ENCODE assay signal across 1 cellular context in the genomic region with DNA sequence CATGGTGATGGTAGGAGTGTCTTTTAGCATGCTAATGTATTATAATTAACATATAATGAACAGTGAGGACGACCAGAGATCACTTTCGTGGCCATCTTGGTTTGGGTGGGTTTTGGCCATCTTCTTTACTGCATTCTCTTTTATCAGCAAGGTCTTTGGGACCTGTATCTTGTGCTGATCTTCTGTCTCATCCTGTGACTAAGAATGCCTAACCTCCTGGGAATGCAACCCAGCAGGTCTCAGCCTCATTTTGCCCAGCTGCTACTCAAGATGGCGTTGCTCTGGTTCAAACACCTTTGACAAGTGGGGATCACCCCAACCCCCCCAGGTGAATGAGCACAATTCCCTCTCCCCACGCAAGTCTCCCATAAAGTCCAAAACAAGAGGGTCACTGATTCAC.
TF ChIP-seq lines count a peak whose summit lies in the region.

No MANE protein-coding gene starts in this region.

TF ChIP-seq in IMR-90, 13 proteins besides CTCF, POLR2A, EP300 and RAD21:
- TF ChIP-seq MAZ (IDR thresholded peaks at IDR 0.05; ENCODE audit: borderline replicate concordance, low read depth, low read length) = no peak
- TF ChIP-seq, protein P1, sequence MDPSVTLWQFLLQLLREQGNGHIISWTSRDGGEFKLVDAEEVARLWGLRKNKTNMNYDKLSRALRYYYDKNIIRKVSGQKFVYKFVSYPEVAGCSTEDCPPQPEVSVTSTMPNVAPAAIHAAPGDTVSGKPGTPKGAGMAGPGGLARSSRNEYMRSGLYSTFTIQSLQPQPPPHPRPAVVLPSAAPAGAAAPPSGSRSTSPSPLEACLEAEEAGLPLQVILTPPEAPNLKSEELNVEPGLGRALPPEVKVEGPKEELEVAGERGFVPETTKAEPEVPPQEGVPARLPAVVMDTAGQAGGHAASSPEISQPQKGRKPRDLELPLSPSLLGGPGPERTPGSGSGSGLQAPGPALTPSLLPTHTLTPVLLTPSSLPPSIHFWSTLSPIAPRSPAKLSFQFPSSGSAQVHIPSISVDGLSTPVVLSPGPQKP (IDR thresholded peaks at IDR 0.05; ENCODE audit: borderline replicate concordance, low read depth, low read length) = no peak
- TF ChIP-seq MXI1 (IDR thresholded peaks at IDR 0.05; ENCODE audit: borderline replicate concordance, low read depth, low read length) = no peak
- no peak for TF ChIP-seq CHD1 (IDR thresholded peaks at IDR 0.05; ENCODE audit: low read depth, low read length)
- no peak for TF ChIP-seq RFX5 (IDR thresholded peaks at IDR 0.05; ENCODE audit: low read depth, low read length)
- TF ChIP-seq USF2 (IDR thresholded peaks at IDR 0.05; ENCODE audit: low read depth, low read length) = no peak
- TF ChIP-seq BHLHE40 (IDR thresholded peaks at IDR 0.05; ENCODE audit: low read depth, low read length) = no peak
- TF ChIP-seq CEBPB (IDR thresholded peaks at IDR 0.05; ENCODE audit: low read depth, low read length) = no peak
- no peak for TF ChIP-seq MAFK (IDR thresholded peaks at IDR 0.05; ENCODE audit: low read depth, low read length)
- no peak for TF ChIP-seq RCOR1 (IDR thresholded peaks at IDR 0.05; ENCODE audit: insufficient replicate concordance, low read length)
- no peak for TF ChIP-seq SMC3 (IDR thresholded peaks at IDR 0.05; ENCODE audit: low read depth, low read length)
- TF ChIP-seq NFE2L2 (IDR thresholded peaks at IDR 0.05; ENCODE audit: low read depth, low read length) = no peak
- TF ChIP-seq FOS (IDR thresholded peaks at IDR 0.05; ENCODE audit: low read depth, low read length) = no peak
